Comparison of ENCODE assay signal across 21 cellular contexts in the genomic region with DNA sequence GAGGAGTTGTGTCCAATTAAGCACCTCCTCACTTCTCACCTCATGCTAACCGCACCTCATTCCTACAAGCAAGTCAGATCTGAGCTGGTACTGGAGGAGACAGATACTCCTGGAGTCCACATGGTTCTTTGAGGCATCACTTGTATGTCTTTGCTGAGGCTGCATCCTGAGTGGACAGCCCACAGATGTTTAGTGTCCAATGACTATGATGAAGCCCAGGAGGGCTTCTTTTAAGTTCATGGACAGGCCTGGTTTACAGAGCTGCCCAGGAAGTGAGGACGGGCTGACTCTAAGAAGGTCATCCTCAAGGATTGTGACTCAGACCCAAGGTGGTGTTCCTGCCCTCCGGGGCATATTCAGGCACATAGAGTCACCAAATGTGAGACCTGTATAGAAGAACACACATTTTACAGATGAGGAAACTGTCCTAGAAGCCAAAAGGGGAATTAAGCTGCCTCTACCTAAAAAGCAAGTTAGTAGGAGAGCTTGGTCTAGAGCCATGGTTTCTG.
"Had no signal": no experiment of that assay in that cellular context is flagged by ENCODE, and none has a peak within 500 bp of the region (broad histone marks: within the 10 kb centered on the region; RNA-seq: fewer than 3 reads in every experiment).

No MANE protein-coding gene starts in this region.

- H3K4me1 Mint-ChIP-seq: activated CD4-positive, alpha-beta memory T cell treated with anti-CD3 and anti-CD28 coated beads, Interleukin-2, amount 10 ng/mL, durations not matched to agents 7 days and 5 days; activated CD4-positive, alpha-beta T cell treated with anti-CD3 and anti-CD28 coated beads for 36 hours; activated naive CD4-positive, alpha-beta T cell treated with anti-CD3 and anti-CD28 coated beads, Interleukin-2, amount 10 ng/mL, durations not matched to agents 7 days and 5 days; activated naive CD8-positive, alpha-beta T cell treated with anti-CD3 and anti-CD28 coated beads for 36 hours; T-cell had no signal

- H3K27ac Mint-ChIP-seq: activated CD4-positive, alpha-beta memory T cell treated with anti-CD3 and anti-CD28 coated beads, Interleukin-2, amount 10 ng/mL, durations not matched to agents 7 days and 5 days; activated CD4-positive, alpha-beta T cell treated with anti-CD3 and anti-CD28 coated beads for 36 hours; activated naive CD4-positive, alpha-beta T cell treated with anti-CD3 and anti-CD28 coated beads, Interleukin-2, amount 10 ng/mL, durations not matched to agents 7 days and 5 days; activated naive CD8-positive, alpha-beta T cell treated with anti-CD3 and anti-CD28 coated beads for 36 hours; activated T-cell treated with anti-CD3 and anti-CD28 coated beads, Interleukin-2, amount 50 U/mL, for 72 hours; activated T-helper 2 cell treated with anti-CD3 and anti-CD28 coated beads, Interferon-gamma antibody, Interleukin-2, Interleukin-4, amounts not matched to agents 10 μg/mL and 5 μg/mL and 100 μg/mL, durations not matched to agents 14 hours and 24 hours and 36 hours; T-cell had no signal

- DNase-seq: activated CD4-positive, alpha-beta memory T cell treated with anti-CD3 and anti-CD28 coated beads, Interleukin-2, amount 10 ng/mL, durations not matched to agents 7 days and 5 days; activated CD4-positive, alpha-beta T cell treated with anti-CD3 and anti-CD28 coated beads for 36 hours; activated CD4-positive, alpha-beta T cell treated with anti-CD3 and anti-CD28 coated beads, Interleukin-2, amount 50 U/mL, for 1 hour; activated gamma-delta T cell treated with Interleukin-2 at 50 U/mL for 16 hours; activated naive CD4-positive, alpha-beta T cell treated with anti-CD3 and anti-CD28 coated beads, Interleukin-2, amount 10 ng/mL, durations not matched to agents 7 days and 5 days; activated naive CD8-positive, alpha-beta T cell treated with anti-CD3 and anti-CD28 coated beads for 36 hours; activated T-cell treated with anti-CD3 and anti-CD28 coated beads, Interleukin-2, amount 50 U/mL, for 72 hours; brain microvascular endothelial cell; cerebellar nuclear complex; Kasumi-1; NCI-H1092; NCI-H1417; NCI-H1694; NCI-H2029 treated with DMSO at 0.1 percent for 48 hours; NCI-H510A treated with DMSO at 0.1 percent for 48 hours; PC-9; T-cell; T-helper 2 cell had no signal

- H2AFZ ChIP-seq: PC-9 had no signal

- H3K27me3 Mint-ChIP-seq: activated CD4-positive, alpha-beta memory T cell treated with anti-CD3 and anti-CD28 coated beads, Interleukin-2, amount 10 ng/mL, durations not matched to agents 7 days and 5 days; activated naive CD4-positive, alpha-beta T cell treated with anti-CD3 and anti-CD28 coated beads, Interleukin-2, amount 10 ng/mL, durations not matched to agents 7 days and 5 days; activated naive CD8-positive, alpha-beta T cell treated with anti-CD3 and anti-CD28 coated beads for 36 hours had no signal

- H3K4me3 ChIP-seq: PC-9, SK-N-MC had no signal

- H3K36me3 ChIP-seq: brain microvascular endothelial cell had no signal

- H3K9me3 Mint-ChIP-seq: activated naive CD4-positive, alpha-beta T cell treated with anti-CD3 and anti-CD28 coated beads, Interleukin-2, amount 10 ng/mL, durations not matched to agents 7 days and 5 days; activated T-helper 2 cell treated with anti-CD3 and anti-CD28 coated beads, Interferon-gamma antibody, Interleukin-2, Interleukin-4, amounts not matched to agents 10 μg/mL and 5 μg/mL and 100 μg/mL, durations not matched to agents 14 hours and 24 hours and 36 hours had no signal

- ATAC-seq: activated CD4-positive, alpha-beta T cell treated with anti-CD3 and anti-CD28 coated beads for 36 hours; activated T-cell treated with anti-CD3 and anti-CD28 coated beads, Interleukin-2, amount 50 U/mL, for 72 hours; T-cell had no signal

- H3K36me3 Mint-ChIP-seq: activated naive CD4-positive, alpha-beta T cell treated with anti-CD3 and anti-CD28 coated beads, Interleukin-2, amount 10 ng/mL, durations not matched to agents 7 days and 5 days; activated naive CD8-positive, alpha-beta T cell treated with anti-CD3 and anti-CD28 coated beads for 36 hours had no signal

- H3K4me2 ChIP-seq: PC-9 had no signal

- H3K27me3 ChIP-seq: brain microvascular endothelial cell had no signal

- H3K4me3 Mint-ChIP-seq: activated CD4-positive, alpha-beta memory T cell treated with anti-CD3 and anti-CD28 coated beads, Interleukin-2, amount 10 ng/mL, durations not matched to agents 7 days and 5 days; activated CD4-positive, alpha-beta T cell treated with anti-CD3 and anti-CD28 coated beads for 36 hours; activated naive CD4-positive, alpha-beta T cell treated with anti-CD3 and anti-CD28 coated beads, Interleukin-2, amount 10 ng/mL, durations not matched to agents 7 days and 5 days; activated naive CD8-positive, alpha-beta T cell treated with anti-CD3 and anti-CD28 coated beads for 36 hours; activated T-cell treated with anti-CD3 and anti-CD28 coated beads, Interleukin-2, amount 50 U/mL, for 72 hours; T-cell had no signal

- H3K27ac ChIP-seq: brain microvascular endothelial cell, PC-9, SK-N-MC, VCaP had no signal
